8 cellular contexts compared by ENCODE assay signal in the genomic region with DNA sequence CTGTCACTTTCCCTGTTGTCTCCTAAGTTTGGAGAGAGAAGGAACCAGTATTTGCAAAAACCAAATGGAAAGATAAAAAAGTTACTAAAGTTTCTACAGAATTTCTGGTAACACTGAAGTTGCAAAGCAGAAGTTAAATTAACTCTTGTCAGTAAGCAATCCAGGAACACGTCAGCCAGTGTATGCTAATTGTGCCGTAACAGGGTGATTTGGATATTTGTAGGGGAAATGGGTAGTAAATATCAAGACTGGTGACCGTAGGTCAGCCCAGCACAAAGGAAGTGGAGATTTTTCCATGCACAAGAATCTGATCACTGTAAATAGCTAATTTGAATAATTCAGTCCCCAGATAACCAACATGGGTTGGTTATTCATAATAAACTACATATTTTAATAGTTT. TPM values are rescaled to one million over a fixed set of nuclear protein-coding genes. Genes with fewer than 3 reads are reported as not detected.
DNase-seq lines count a peak whose midpoint lies in the region; ATAC-seq and TF ChIP-seq lines count a peak whose summit lies in the region.

No MANE protein-coding gene starts in this region.

- peaks cover 52% of the 10 kb centered on the region for H3K4me1 ChIP-seq in adipocyte (ENCODE audit: control insufficient read depth, insufficient read depth, low read length)
- H3K4me1 ChIP-seq in right lobe of liver, result peaks cover 0 to 43% (median 16%) of the 10 kb centered on the region in 4 donors
- H3K4me1 ChIP-seq in upper lobe of right lung, result peaks cover 40% of the 10 kb centered on the region

- TF ChIP-seq POLR2A in right lobe of liver (IDR thresholded peaks at IDR 0.05), result peak; percentile 28
- TF ChIP-seq POLR2A in GM18505 (IDR thresholded peaks at IDR 0.05; ENCODE audit: borderline replicate concordance, extremely low read depth, insufficient read depth, insufficient read length), result no peak

- peak; percentile 43 for DNase-seq in EL
- DNase-seq in LoVo (ENCODE audit: low spot score), result peak; percentile 32
- DNase-seq in adipocyte (ENCODE audit: low read depth), result no peak
- no peak for DNase-seq in right lobe of liver
- DNase-seq in upper lobe of right lung, result no peak
- no peak for DNase-seq in stimulated activated CD4-positive, alpha-beta T cell treated with anti-CD3 and anti-CD28 coated beads, Interleukin-4, amount 100 ng/mL, for 24 hours

- WGBS in right lobe of liver (ENCODE audit: insufficient coverage, low coverage, low lambda C conversion rate, missing lambda C conversion rate), result 18% methylated on average over 3 of the region's 3 CpGs

- intact Hi-C loops in right lobe of liver (cut with DNase I) (no loop called here), upper lobe of right lung (cut with DNase I) (no loop called here)

- H3K36me3 ChIP-seq in adipocyte (ENCODE audit: control insufficient read depth, insufficient read depth, low read length, severe bottlenecking) (peaks cover 23% of the 10 kb centered on the region), right lobe of liver (peaks cover 0 to 19% (median 5%) of the 10 kb centered on the region in 4 donors), upper lobe of right lung (peaks cover 32% of the 10 kb centered on the region)

- ATAC-seq in right lobe of liver, result peak in 1 of 4 donors; percentile 4
- no peak for ATAC-seq in upper lobe of right lung
- ATAC-seq in GM18873 (IDR thresholded peaks at IDR 0.05; ENCODE audit: low FRiP score, unreplicated experiment), result no peak
- ATAC-seq in GM18505 (IDR thresholded peaks at IDR 0.05; ENCODE audit: unreplicated experiment), result no peak

- H3K9me3 ChIP-seq in adipocyte (ENCODE audit: control insufficient read depth, low read length) (no peaks in the 10 kb centered on the region), right lobe of liver (no peaks in the 10 kb centered on the region), upper lobe of right lung (no peaks in the 10 kb centered on the region)

- H3K4me3 ChIP-seq in adipocyte (ENCODE audit: low read length), result peak overlapping the region; percentile 99
- peak overlapping the region; percentile 68 to 84 (median 77) for H3K4me3 ChIP-seq in right lobe of liver
- peak overlapping the region; percentile 90 for H3K4me3 ChIP-seq in upper lobe of right lung

- H3K27ac ChIP-seq in right lobe of liver (peak overlapping the region; percentile 98 to 100 (median 99)), upper lobe of right lung (peak overlapping the region; percentile 99)

- peak overlapping the region; percentile 99 for H3K9ac ChIP-seq in adipocyte (ENCODE audit: low read length)

- H3K27me3 ChIP-seq in adipocyte (replicated peaks; ENCODE audit: control insufficient read depth, insufficient read depth, low read length) (no peaks in the 10 kb centered on the region), right lobe of liver (no peaks in the 10 kb centered on the region), upper lobe of right lung (no peaks in the 10 kb centered on the region)

- no peak for TF ChIP-seq CTCF in right lobe of liver (IDR thresholded peaks at IDR 0.05)
- TF ChIP-seq CTCF in upper lobe of right lung (IDR thresholded peaks at IDR 0.05), result no peak

RNA-seq across cellular contexts. Expression of a gene that starts 2.3 kb away (rescaled TPM):
- 10 to 100 TPM; 18.3 to 28.6 (median 24.5) TPM for total RNA-seq in right lobe of liver
- 51.4 TPM for total RNA-seq in upper lobe of right lung

RNA-seq across cellular contexts. Expression of a gene that starts 23.5 kb away (rescaled TPM):
- total RNA-seq in right lobe of liver, result under 1 TPM in 1 of 6 experiments, not detected in 5; 0.11 TPM
- not detected for total RNA-seq in upper lobe of right lung

Comparison
In these comparisons a context has a peak if more than half of its experiments do, and no peak if none do; other contexts are left out.
1. DNase-seq: peak in EL (single experiment) and LoVo (single experiment); none in adipocyte (single experiment), right lobe of liver (0 of 3), upper lobe of right lung (single experiment) and stimulated activated CD4-positive, alpha-beta T cell treated with anti-CD3 and anti-CD28 coated beads, Interleukin-4, amount 100 ng/mL, for 24 hours (single experiment).
2. Peak in every context shown above with its lines, with median percentiles within 50 percentile points of each other: H3K4me3 ChIP-seq.